Comparison of ENCODE assay signal across 9 cellular contexts in genomic region chr1:240027059-240027462, GRCh38.
A peak's percentile ranks its signal among the peaks of the same experiment; 100 is the strongest.
DNase-seq lines count a peak whose midpoint lies in the region; ATAC-seq and TF ChIP-seq lines count a peak whose summit lies in the region.
"Had no signal": no experiment of that assay in that cellular context is flagged by ENCODE, and none has a peak within 500 bp of the region (broad histone marks: within the 10 kb centered on the region; RNA-seq: fewer than 3 reads in every experiment).

No MANE protein-coding gene starts in this region.

- H3K27me3 Mint-ChIP-seq in activated CD4-positive, alpha-beta memory T cell treated with anti-CD3 and anti-CD28 coated beads for 36 hours = peaks cover 4% of the 10 kb centered on the region
- H3K27me3 Mint-ChIP-seq in T-helper 2 cell treated with Interferon-gamma antibody and Interleukin-4, amounts not matched to agents 5 μg/mL and 100 μg/mL, for 36 hours (ENCODE audit: low read depth) = no peaks in the 10 kb centered on the region

- no peaks in the 10 kb centered on the region for H3K36me3 ChIP-seq in right atrium auricular region
- no peaks in the 10 kb centered on the region for H3K36me3 ChIP-seq in spleen
- H3K36me3 ChIP-seq: SJSA1 had no signal

- intact Hi-C loops in activated CD4-positive, alpha-beta memory T cell treated with anti-CD3 and anti-CD28 coated beads for 36 hours (cut with micrococcal nuclease) = loop anchor here (1.0 kb wide), 2 partner anchors 122 to 162 kb away; no protein-coding TSS in a partner anchor
- intact Hi-C loops in spleen (cut with DNase I; ENCODE audit: low total_unique reads) = no loop called here

- H3K4me1 ChIP-seq in right atrium auricular region = no peaks in the 10 kb centered on the region
- no peaks in the 10 kb centered on the region for H3K4me1 ChIP-seq in spleen

- no peak for TF ChIP-seq POLR2A in GM18505 (IDR thresholded peaks at IDR 0.05; ENCODE audit: borderline replicate concordance, extremely low read depth, insufficient read depth, insufficient read length)
- no peak for TF ChIP-seq POLR2A in spleen (IDR thresholded peaks at IDR 0.05)

- no peaks in the 10 kb centered on the region for H3K4me1 Mint-ChIP-seq in activated CD4-positive, alpha-beta memory T cell treated with anti-CD3 and anti-CD28 coated beads for 36 hours (ENCODE audit: low read depth)
- H3K4me1 Mint-ChIP-seq in T-helper 2 cell treated with Interferon-gamma antibody and Interleukin-4, amounts not matched to agents 5 μg/mL and 100 μg/mL, for 36 hours (ENCODE audit: low read depth) = no peaks in the 10 kb centered on the region

- H3K27ac ChIP-seq in right atrium auricular region (no peak overlapping the region), spleen (no peak overlapping the region)
- H3K27ac ChIP-seq: SJSA1 had no signal

- DNase-seq in Ammon's horn (ENCODE audit: low spot score) (peak; percentile 65), NCI-H1930 (lab: John Stamatoyannopoulos, UW) (peak; percentile 19 to 22), right atrium auricular region (ENCODE audit: low spot score) (no peak), spleen (no peak)
- DNase-seq in activated CD4-positive, alpha-beta memory T cell treated with anti-CD3 and anti-CD28 coated beads for 36 hours = peak; percentile 35
- DNase-seq in T-helper 2 cell treated with Interferon-gamma antibody and Interleukin-4, amounts not matched to agents 5 μg/mL and 100 μg/mL, for 36 hours (ENCODE audit: low spot score) = no peak

- H3K9me3 Mint-ChIP-seq in activated CD4-positive, alpha-beta memory T cell treated with anti-CD3 and anti-CD28 coated beads for 36 hours = no peaks in the 10 kb centered on the region
- no peaks in the 10 kb centered on the region for H3K9me3 Mint-ChIP-seq in T-helper 2 cell treated with Interferon-gamma antibody and Interleukin-4, amounts not matched to agents 5 μg/mL and 100 μg/mL, for 36 hours

- POLR2A ChIA-PET in activated CD4-positive, alpha-beta memory T cell treated with anti-CD3 and anti-CD28 coated beads for 36 hours (lab: Charles Lee) = no interaction called here

- H3K9me3 ChIP-seq in right atrium auricular region (no peaks in the 10 kb centered on the region), spleen (no peaks in the 10 kb centered on the region)
- H3K9me3 ChIP-seq: SJSA1 had no signal

- peak; percentile 24 to 81 for TF ChIP-seq CTCF in right atrium auricular region (IDR thresholded peaks at IDR 0.05)
- peak in 9 of 11 experiments; percentile 17 to 65 (median 42) for TF ChIP-seq CTCF in spleen (IDR thresholded peaks at IDR 0.05 in 8 of 11, conservative IDR thresholded peaks at IDR 0.05 in 3 of 11)

- peak; percentile 92 for ATAC-seq in GM18505 (IDR thresholded peaks at IDR 0.05; ENCODE audit: unreplicated experiment)
- ATAC-seq in HG02973 (IDR thresholded peaks at IDR 0.05; ENCODE audit: unreplicated experiment) = peak; percentile 80

- H3K4me3 Mint-ChIP-seq in activated CD4-positive, alpha-beta memory T cell treated with anti-CD3 and anti-CD28 coated beads for 36 hours = no peak overlapping the region
- H3K4me3 Mint-ChIP-seq in T-helper 2 cell treated with Interferon-gamma antibody and Interleukin-4, amounts not matched to agents 5 μg/mL and 100 μg/mL, for 36 hours = no peak overlapping the region

- no peaks in the 10 kb centered on the region for H3K36me3 Mint-ChIP-seq in activated CD4-positive, alpha-beta memory T cell treated with anti-CD3 and anti-CD28 coated beads for 36 hours
- H3K36me3 Mint-ChIP-seq in T-helper 2 cell treated with Interferon-gamma antibody and Interleukin-4, amounts not matched to agents 5 μg/mL and 100 μg/mL, for 36 hours (ENCODE audit: low read depth) = no peaks in the 10 kb centered on the region

- H3K4me3 ChIP-seq in right atrium auricular region = no peak overlapping the region
- no peak overlapping the region for H3K4me3 ChIP-seq in spleen
- H3K4me3 ChIP-seq: SJSA1 had no signal

- H3K27ac Mint-ChIP-seq in activated CD4-positive, alpha-beta memory T cell treated with anti-CD3 and anti-CD28 coated beads for 36 hours = no peak overlapping the region
- H3K27ac Mint-ChIP-seq in T-helper 2 cell treated with Interferon-gamma antibody and Interleukin-4, amounts not matched to agents 5 μg/mL and 100 μg/mL, for 36 hours = no peak overlapping the region

- H3K27me3 ChIP-seq in right atrium auricular region = no peaks in the 10 kb centered on the region
- no peaks in the 10 kb centered on the region for H3K27me3 ChIP-seq in spleen (replicated peaks in 1 of 7)
- H3K27me3 ChIP-seq: SJSA1 had no signal

- CTCF ChIA-PET in activated CD4-positive, alpha-beta memory T cell treated with anti-CD3 and anti-CD28 coated beads for 36 hours (lab: Charles Lee) = interaction anchor here (1.6 kb wide), 1 partner anchor 123 kb away, joined by 10 read pairs; no protein-coding TSS in a partner anchor

- WGBS in spleen, 5 donors = 5 to 8% (median 5%) methylated on average over 5 of the region's 5 CpGs

Comparison
In these comparisons a context has a peak if more than half of its experiments do, and no peak if none do; other contexts are left out.
1. DNase-seq: peak in Ammon's horn (single experiment), NCI-H1930 (2 of 2) and activated CD4-positive, alpha-beta memory T cell treated with anti-CD3 and anti-CD28 coated beads for 36 hours (single experiment); none in right atrium auricular region (single experiment), spleen (single experiment) and T-helper 2 cell treated with Interferon-gamma antibody and Interleukin-4, amounts not matched to agents 5 μg/mL and 100 μg/mL, for 36 hours (single experiment).